9 cellular contexts compared by ENCODE assay signal in genomic region chr4:152382057-152382785, GRCh38.
A peak's percentile ranks its signal among the peaks of the same experiment; 100 is the strongest.
DNase-seq lines count a peak whose midpoint lies in the region; ATAC-seq and TF ChIP-seq lines count a peak whose summit lies in the region.
"Had no signal": no experiment of that assay in that cellular context is flagged by ENCODE, and none has a peak within 500 bp of the region (broad histone marks: within the 10 kb centered on the region; RNA-seq: fewer than 3 reads in every experiment).

No MANE protein-coding gene starts in this region.

- peak overlapping the region; percentile 7 to 54 (median 42) for H3K27ac ChIP-seq in sigmoid colon

- H3K4me1 ChIP-seq in endocrine pancreas (ENCODE audit: control insufficient read depth, insufficient read depth, low read length) = peaks cover 20% of the 10 kb centered on the region
- H3K4me1 ChIP-seq in sigmoid colon = peaks cover 0 to 9% (median 0%) of the 10 kb centered on the region in 4 donors

- no peak for DNase-seq in sigmoid colon
- no peak for DNase-seq in occipital lobe (lab: John Stamatoyannopoulos, UW)
- DNase-seq in germinal center (ENCODE audit: low spot score) = no peak
- DNase-seq: retina had no signal

- H3K27me3 ChIP-seq in endocrine pancreas (ENCODE audit: control insufficient read depth, insufficient read depth, low read length) (no peaks in the 10 kb centered on the region), sigmoid colon (no peaks in the 10 kb centered on the region)

- H3K4me3 ChIP-seq in endocrine pancreas (ENCODE audit: control insufficient read depth, insufficient read depth, low read length) = peak overlapping the region; percentile 60
- H3K4me3 ChIP-seq in sigmoid colon = peak overlapping the region in 2 of 4 donors; percentile 11 to 16

- TF ChIP-seq POLR2A in sigmoid colon (IDR thresholded peaks at IDR 0.05) = no peak

- 66 to 81% methylated on average over 4 of the region's 4 CpGs for WGBS in sigmoid colon, 2 donors

- no peaks in the 10 kb centered on the region for H3K36me3 ChIP-seq in endocrine pancreas (ENCODE audit: control insufficient read depth, insufficient read depth, low read length)
- H3K36me3 ChIP-seq in sigmoid colon = no peaks in the 10 kb centered on the region

- TF ChIP-seq EP300 in sigmoid colon (IDR thresholded peaks at IDR 0.05) = no peak

- intact Hi-C loops in sigmoid colon (cut with DNase I) = no loop called here

- H3K9ac ChIP-seq in endocrine pancreas (ENCODE audit: control insufficient read depth, insufficient read depth, low read length) = no peak overlapping the region

- ATAC-seq in GM18907 (IDR thresholded peaks at IDR 0.05; ENCODE audit: unreplicated experiment) = peak; percentile 75
- ATAC-seq in HG03460 (IDR thresholded peaks at IDR 0.05; ENCODE audit: unreplicated experiment) = peak; percentile 75
- ATAC-seq in HG02798 (IDR thresholded peaks at IDR 0.05; ENCODE audit: poor library complexity, unreplicated experiment) = no peak
- ATAC-seq: Panc1 had no signal

- H3K9me3 ChIP-seq in endocrine pancreas (ENCODE audit: control insufficient read depth, low read length) (no peaks in the 10 kb centered on the region), sigmoid colon (no peaks in the 10 kb centered on the region)

- no peak for TF ChIP-seq CTCF in sigmoid colon (IDR thresholded peaks at IDR 0.05)
